In genomic region chr10:103080891-103081581, GRCh38 we compare ENCODE assay signal across 21 cellular contexts.
DNase-seq lines count a peak whose midpoint lies in the region; ATAC-seq and TF ChIP-seq lines count a peak whose summit lies in the region.
"Had no signal": no experiment of that assay in that cellular context is flagged by ENCODE, and none has a peak within 500 bp of the region (broad histone marks: within the 10 kb centered on the region; RNA-seq: fewer than 3 reads in every experiment).

No MANE protein-coding gene starts in this region.

- CTCF ChIA-PET in activated naive CD4-positive, alpha-beta T cell treated with anti-CD3 and anti-CD28 coated beads for 36 hours (lab: Charles Lee): no interaction called here
- CTCF ChIA-PET in PC-3 (lab: Charles Lee) (no interaction called here), A673 (lab: Charles Lee) (no interaction called here)

- POLR2A ChIA-PET in PC-3 (lab: Charles Lee; ENCODE audit: unreplicated experiment) (no interaction called here), A673 (lab: Charles Lee; ENCODE audit: low non-redundant PET) (no interaction called here)

- no peaks in the 10 kb centered on the region for H3K79me2 ChIP-seq in PC-3 (ENCODE audit: low read length)

- H3K4me1 Mint-ChIP-seq in activated naive CD4-positive, alpha-beta T cell treated with anti-CD3 and anti-CD28 coated beads for 36 hours (ENCODE audit: low read depth): no peaks in the 10 kb centered on the region

- peak; percentile 28; the same call in 1 of the 2 replicates for ATAC-seq in PC-3
- ATAC-seq in esophagus mucosa: peak; percentile 69
- ATAC-seq in stimulated activated naive CD8-positive, alpha-beta T cell treated with anti-CD3 and anti-CD28 coated beads, Interleukin-15, Interleukin-2, amounts not matched to agents 100 U/mL and 50 U/mL, for 24 hours: peak; percentile 37
- no peak for ATAC-seq in GM18870 (IDR thresholded peaks at IDR 0.05; ENCODE audit: unreplicated experiment)
- no peak for ATAC-seq in HG03565 (IDR thresholded peaks at IDR 0.05; ENCODE audit: unreplicated experiment)

- H3F3A ChIP-seq in PC-3 (ENCODE audit: low read length, unreplicated experiment): no peaks in the 10 kb centered on the region

- no peak overlapping the region for H3K27ac ChIP-seq in PC-3 (ENCODE audit: low read length)
- no peak overlapping the region for H3K27ac ChIP-seq in A673 (ENCODE audit: low read depth, low read length, poor library complexity, severe bottlenecking)
- H3K27ac ChIP-seq: left ventricle myocardium inferior, Peyer's patch, sigmoid colon, suprapubic skin had no signal

- H3K36me3 ChIP-seq in PC-3 (ENCODE audit: low read depth, low read length): peaks cover 15% of the 10 kb centered on the region; the same call in 1 of the 2 replicates
- peaks cover 8% of the 10 kb centered on the region for H3K36me3 ChIP-seq in A673 (ENCODE audit: insufficient read depth, low read length, poor library complexity, severe bottlenecking)

- no peaks in the 10 kb centered on the region for H3K27me3 Mint-ChIP-seq in activated naive CD4-positive, alpha-beta T cell treated with anti-CD3 and anti-CD28 coated beads for 36 hours (ENCODE audit: low read depth)

- intact Hi-C loops in activated naive CD4-positive, alpha-beta T cell treated with anti-CD3 and anti-CD28 coated beads for 36 hours (cut with micrococcal nuclease): no loop called here
- intact Hi-C loops in PC-3 (cut with micrococcal nuclease) (loop anchor here (5.0 kb wide), 1 partner anchor 161 kb away; no protein-coding TSS in a partner anchor), A673 (cut with micrococcal nuclease; ENCODE audit: unreplicated experiment) (no loop called here)

- H3K4me2 ChIP-seq in PC-3 (ENCODE audit: low read length): no peak overlapping the region

- TF ChIP-seq CTCF in PC-3 (conservative IDR thresholded peaks at IDR 0.05; ENCODE audit: low read depth, low read length) (no peak), A673 (conservative IDR thresholded peaks at IDR 0.05; ENCODE audit: low read depth, low read length) (no peak)

- H3K9me2 ChIP-seq in PC-3 (replicated peaks; ENCODE audit: low read length): no peaks in the 10 kb centered on the region

- peaks cover 3% of the 10 kb centered on the region for H3K36me3 Mint-ChIP-seq in activated naive CD4-positive, alpha-beta T cell treated with anti-CD3 and anti-CD28 coated beads for 36 hours (ENCODE audit: low read depth)

- H3K27me3 ChIP-seq in PC-3 (ENCODE audit: low read length) (no peaks in the 10 kb centered on the region), A673 (replicated peaks; ENCODE audit: insufficient read depth, low read depth, low read length, poor library complexity) (no peaks in the 10 kb centered on the region)
- H3K27me3 ChIP-seq: ascending aorta, gastrocnemius medialis, Peyer's patch, sigmoid colon, suprapubic skin had no signal

- H3K4me3 Mint-ChIP-seq in activated naive CD4-positive, alpha-beta T cell treated with anti-CD3 and anti-CD28 coated beads for 36 hours: no peak overlapping the region

- H3K9me3 ChIP-seq in PC-3 (ENCODE audit: low read length): no peaks in the 10 kb centered on the region
- H3K9me3 ChIP-seq in A673 (ENCODE audit: low read depth, low read length, poor library complexity, severe bottlenecking): no peaks in the 10 kb centered on the region
- H3K9me3 ChIP-seq: ascending aorta, gastrocnemius medialis, left ventricle myocardium inferior, Peyer's patch, sigmoid colon, suprapubic skin had no signal

- no peak overlapping the region for H3K9ac ChIP-seq in PC-3 (ENCODE audit: low read length)

- no peak for DNase-seq in activated naive CD4-positive, alpha-beta T cell treated with anti-CD3 and anti-CD28 coated beads for 36 hours
- DNase-seq in activated naive CD4-positive, alpha-beta T cell treated with Interleukin-2 at 50 U/mL for 16 hours: no peak
- DNase-seq in PC-3: peak; percentile 11
- peak; percentile 12 for DNase-seq in stimulated activated naive CD8-positive, alpha-beta T cell treated with anti-CD3 and anti-CD28 coated beads, Interleukin-15, Interleukin-2, amounts not matched to agents 100 U/mL and 50 U/mL, for 24 hours
- DNase-seq in A673 (ENCODE audit: low spot score): no peak
- DNase-seq: activated CD8-positive, alpha-beta memory T cell treated with anti-CD3 and anti-CD28 coated beads for 24 hours; activated effector memory CD4-positive, alpha-beta T cell treated with Interleukin-2 at 50 U/mL for 16 hours; left ventricle myocardium inferior; NCI-H1092 treated with DMSO at 0.1 percent for 48 hours; NCI-H748 treated with DMSO at 0.1 percent for 48 hours; nucleus accumbens; Peyer's patch; sigmoid colon; stimulated activated CD4-positive, alpha-beta T cell treated with anti-CD3 and anti-CD28 coated beads, Interleukin-2, amount 100 ng/mL, for 24 hours had no signal

- H3K9me3 Mint-ChIP-seq in activated naive CD4-positive, alpha-beta T cell treated with anti-CD3 and anti-CD28 coated beads for 36 hours: no peaks in the 10 kb centered on the region

- H3K4me3 ChIP-seq in PC-3 (ENCODE audit: low read length): no peak overlapping the region
- H3K4me3 ChIP-seq in A673 (ENCODE audit: low read depth, low read length, poor library complexity, severe bottlenecking): no peak overlapping the region
- H3K4me3 ChIP-seq: ascending aorta, coronary artery, gastrocnemius medialis, left ventricle myocardium inferior, Peyer's patch, sigmoid colon, suprapubic skin had no signal

- BruUV-seq in PC-3 (replicated peaks; lab: Mats Ljungman, UMichigan) (TSS peak; percentile 3), A673 (replicated peaks; lab: Mats Ljungman, UMichigan) (no TSS peak)

- H2AFZ ChIP-seq in PC-3 (ENCODE audit: low read length): no peak overlapping the region

- no peaks in the 10 kb centered on the region for H3K4me1 ChIP-seq in PC-3 (ENCODE audit: insufficient read depth, low read length)
- H3K4me1 ChIP-seq in A673 (ENCODE audit: insufficient read depth, low read length, poor library complexity, severe bottlenecking): no peaks in the 10 kb centered on the region
- H3K4me1 ChIP-seq: gastrocnemius medialis, left ventricle myocardium inferior, Peyer's patch, suprapubic skin had no signal

- peak overlapping the region; percentile 22 for H3K27ac Mint-ChIP-seq in activated naive CD4-positive, alpha-beta T cell treated with anti-CD3 and anti-CD28 coated beads for 36 hours

- no peaks in the 10 kb centered on the region for H4K20me1 ChIP-seq in PC-3 (ENCODE audit: low read length)

Comparison
In these comparisons a context has a peak if more than half of its experiments do, and no peak if none do; other contexts are left out.
1. DNase-seq: peak in PC-3 (single experiment) and stimulated activated naive CD8-positive, alpha-beta T cell treated with anti-CD3 and anti-CD28 coated beads, Interleukin-15, Interleukin-2, amounts not matched to agents 100 U/mL and 50 U/mL, for 24 hours (single experiment); none in activated naive CD4-positive, alpha-beta T cell treated with anti-CD3 and anti-CD28 coated beads for 36 hours (single experiment), activated naive CD4-positive, alpha-beta T cell treated with Interleukin-2 at 50 U/mL for 16 hours (single experiment) and A673 (single experiment).
2. ATAC-seq: peak in PC-3 (single experiment), esophagus mucosa (single experiment) and stimulated activated naive CD8-positive, alpha-beta T cell treated with anti-CD3 and anti-CD28 coated beads, Interleukin-15, Interleukin-2, amounts not matched to agents 100 U/mL and 50 U/mL, for 24 hours (single experiment); none in GM18870 (single experiment) and HG03565 (single experiment).